In genomic region chr19:1057185-1057857, GRCh38 we compare ENCODE assay signal across 9 cellular contexts. TPM values are rescaled to one million over a fixed set of nuclear protein-coding genes. Genes with fewer than 3 reads are reported as not detected.
DNase-seq lines count a peak whose midpoint lies in the region; ATAC-seq and TF ChIP-seq lines count a peak whose summit lies in the region.
"Had no signal": no experiment of that assay in that cellular context is flagged by ENCODE, and none has a peak within 500 bp of the region (broad histone marks: within the 10 kb centered on the region; RNA-seq: fewer than 3 reads in every experiment).

No MANE protein-coding gene starts in this region.

- H3K27ac Mint-ChIP-seq in activated naive CD4-positive, alpha-beta T cell treated with anti-CD3 and anti-CD28 coated beads, Interleukin-2, amount 50 U/mL, for 24 hours, result peak overlapping the region; percentile 84
- peak overlapping the region in 4 of 6 donors; percentile 35 to 85 (median 70) for H3K27ac Mint-ChIP-seq in naive B cell
- no peak overlapping the region for H3K27ac Mint-ChIP-seq in activated T-helper 1 cell treated with anti-CD3 and anti-CD28 coated beads, Interleukin-12 subunit alpha, Interleukin-12 subunit beta, Interleukin-2, Interleukin-4 antibody, amounts not matched to agents 30 ng/mL and 10 ng/mL and 1 ng/mL, durations not matched to agents 14 hours and 24 hours and 36 hours

- H3K27me3 ChIP-seq in ovary (no peaks in the 10 kb centered on the region), sigmoid colon (no peaks in the 10 kb centered on the region)

- peak; percentile 30 to 51 for ATAC-seq in naive B cell (ENCODE audit: low read depth in 2 of 2)
- no peak for ATAC-seq in GM18868 (IDR thresholded peaks at IDR 0.05; ENCODE audit: unreplicated experiment)

- no peaks in the 10 kb centered on the region for H3K27me3 Mint-ChIP-seq in activated naive CD4-positive, alpha-beta T cell treated with anti-CD3 and anti-CD28 coated beads, Interleukin-2, amount 50 U/mL, for 24 hours
- no peaks in the 10 kb centered on the region for H3K27me3 Mint-ChIP-seq in naive B cell
- no peaks in the 10 kb centered on the region for H3K27me3 Mint-ChIP-seq in activated T-helper 1 cell treated with anti-CD3 and anti-CD28 coated beads, Interleukin-12 subunit alpha, Interleukin-12 subunit beta, Interleukin-2, Interleukin-4 antibody, amounts not matched to agents 30 ng/mL and 10 ng/mL and 1 ng/mL, durations not matched to agents 14 hours and 24 hours and 36 hours (ENCODE audit: insufficient read depth)

- TF ChIP-seq EP300 in ovary (IDR thresholded peaks at IDR 0.05) (no peak), sigmoid colon (IDR thresholded peaks at IDR 0.05) (no peak)

- no peak for DNase-seq in GM12864 (ENCODE audit: low read depth)
- DNase-seq in NAMALWA (ENCODE audit: low spot score), result peak; percentile 52
- peak; percentile 50 for DNase-seq in naive B cell
- no peak for DNase-seq in ovary
- DNase-seq in activated T-helper 1 cell treated with anti-CD3 and anti-CD28 coated beads, Interleukin-12 subunit alpha, Interleukin-12 subunit beta, Interleukin-2, Interleukin-4 antibody, amounts not matched to agents 30 ng/mL and 10 ng/mL and 1 ng/mL, durations not matched to agents 14 hours and 24 hours and 36 hours (ENCODE audit: low spot score), result no peak
- DNase-seq in sigmoid colon, result no peak

- H3K4me1 ChIP-seq in ovary (ENCODE audit: insufficient read depth), result no peaks in the 10 kb centered on the region
- no peaks in the 10 kb centered on the region for H3K4me1 ChIP-seq in sigmoid colon

- H3K36me3 ChIP-seq in ovary (no peaks in the 10 kb centered on the region), sigmoid colon (no peaks in the 10 kb centered on the region)

- no peak overlapping the region for H3K4me3 ChIP-seq in GM12864 (ENCODE audit: low read depth, low read length)
- H3K4me3 ChIP-seq in ovary, result no peak overlapping the region
- no peak overlapping the region for H3K4me3 ChIP-seq in sigmoid colon

- 48 to 51% (median 49%) methylated on average over 3 of the region's 3 CpGs for WGBS in ovary, 3 donors
- WGBS in sigmoid colon, 2 donors, result 48 to 50% methylated on average over 3 of the region's 3 CpGs

- H3K27ac ChIP-seq in ovary (no peak overlapping the region), sigmoid colon (no peak overlapping the region)

- intact Hi-C loops in ovary (cut with DNase I) (no loop called here), sigmoid colon (cut with DNase I) (no loop called here)
- intact Hi-C loops in activated T-helper 1 cell treated with anti-CD3 and anti-CD28 coated beads, Interleukin-12 subunit alpha, Interleukin-12 subunit beta, Interleukin-2, Interleukin-4 antibody, amounts not matched to agents 30 ng/mL and 10 ng/mL and 1 ng/mL, durations not matched to agents 14 hours and 24 hours and 36 hours (cut with micrococcal nuclease), result no loop called here

- no peaks in the 10 kb centered on the region for H3K9me3 Mint-ChIP-seq in activated naive CD4-positive, alpha-beta T cell treated with anti-CD3 and anti-CD28 coated beads, Interleukin-2, amount 50 U/mL, for 24 hours
- H3K9me3 Mint-ChIP-seq in naive B cell, result peaks cover 10 to 55% (median 23%) of the 10 kb centered on the region in 7 donors
- H3K9me3 Mint-ChIP-seq in activated T-helper 1 cell treated with anti-CD3 and anti-CD28 coated beads, Interleukin-12 subunit alpha, Interleukin-12 subunit beta, Interleukin-2, Interleukin-4 antibody, amounts not matched to agents 30 ng/mL and 10 ng/mL and 1 ng/mL, durations not matched to agents 14 hours and 24 hours and 36 hours, result no peaks in the 10 kb centered on the region

- H3K4me3 Mint-ChIP-seq in activated naive CD4-positive, alpha-beta T cell treated with anti-CD3 and anti-CD28 coated beads, Interleukin-2, amount 50 U/mL, for 24 hours, result peak overlapping the region; percentile 41
- H3K4me3 Mint-ChIP-seq in naive B cell, result peak overlapping the region in 2 of 8 donors; percentile 1 to 58
- no peak overlapping the region for H3K4me3 Mint-ChIP-seq in activated T-helper 1 cell treated with anti-CD3 and anti-CD28 coated beads, Interleukin-12 subunit alpha, Interleukin-12 subunit beta, Interleukin-2, Interleukin-4 antibody, amounts not matched to agents 30 ng/mL and 10 ng/mL and 1 ng/mL, durations not matched to agents 14 hours and 24 hours and 36 hours

- no peak for TF ChIP-seq POLR2A in ovary (IDR thresholded peaks at IDR 0.05)
- no peak for TF ChIP-seq POLR2A in sigmoid colon (IDR thresholded peaks at IDR 0.05)

- H3K36me3 Mint-ChIP-seq in activated naive CD4-positive, alpha-beta T cell treated with anti-CD3 and anti-CD28 coated beads, Interleukin-2, amount 50 U/mL, for 24 hours, result peaks cover 9% of the 10 kb centered on the region
- H3K36me3 Mint-ChIP-seq in naive B cell, result peaks cover 23 to 34% of the 10 kb centered on the region in 2 donors
- peaks cover 13% of the 10 kb centered on the region for H3K36me3 Mint-ChIP-seq in activated T-helper 1 cell treated with anti-CD3 and anti-CD28 coated beads, Interleukin-12 subunit alpha, Interleukin-12 subunit beta, Interleukin-2, Interleukin-4 antibody, amounts not matched to agents 30 ng/mL and 10 ng/mL and 1 ng/mL, durations not matched to agents 14 hours and 24 hours and 36 hours (ENCODE audit: low read depth)

- H3K4me1 Mint-ChIP-seq in activated naive CD4-positive, alpha-beta T cell treated with anti-CD3 and anti-CD28 coated beads, Interleukin-2, amount 50 U/mL, for 24 hours, result peaks cover 27% of the 10 kb centered on the region
- H3K4me1 Mint-ChIP-seq in naive B cell, result peaks cover 9 to 25% (median 10%) of the 10 kb centered on the region in 3 donors
- H3K4me1 Mint-ChIP-seq in activated T-helper 1 cell treated with anti-CD3 and anti-CD28 coated beads, Interleukin-12 subunit alpha, Interleukin-12 subunit beta, Interleukin-2, Interleukin-4 antibody, amounts not matched to agents 30 ng/mL and 10 ng/mL and 1 ng/mL, durations not matched to agents 14 hours and 24 hours and 36 hours (ENCODE audit: low read depth), result peaks cover 19% of the 10 kb centered on the region

- H3K9me3 ChIP-seq in ovary, result peaks cover 4 to 14% of the 10 kb centered on the region in 2 donors
- H3K9me3 ChIP-seq in sigmoid colon, result peaks cover 3 to 39% (median 19%) of the 10 kb centered on the region in 4 donors

- TF ChIP-seq CTCF in GM12864 (IDR thresholded peaks at IDR 0.05; ENCODE audit: low read depth, low read length, missing control alignments) (peak; percentile 53), ovary (IDR thresholded peaks at IDR 0.05) (no peak), sigmoid colon (IDR thresholded peaks at IDR 0.05) (no peak)

RNA-seq across cellular contexts. Expression of gene ARHGAP45, which starts 9.6 kb away (rescaled TPM):
- polyA plus RNA-seq in naive B cell (ENCODE audit: low read depth in 6 of 6), result 100 to 1,000 TPM; 181 to 432 (median 210) TPM
- total RNA-seq in ovary, result 10 to 100 TPM in 2 of 7 donors, 1 to 10 TPM in 5; 2.7 to 10.6 (median 8.9) TPM
- polyA plus RNA-seq in ovary, result 1 to 10 TPM; 1.0 to 5.1 TPM
- total RNA-seq in activated T-helper 1 cell treated with anti-CD3 and anti-CD28 coated beads, Interleukin-12 subunit alpha, Interleukin-12 subunit beta, Interleukin-2, Interleukin-4 antibody, amounts not matched to agents 30 ng/mL and 10 ng/mL and 1 ng/mL, durations not matched to agents 14 hours and 24 hours and 36 hours, result 201 and 202 TPM in 2 replicates
- 10 to 100 TPM; 12.8 to 21.6 (median 18.2) TPM for total RNA-seq in sigmoid colon
- polyA plus RNA-seq in sigmoid colon, result 100 to 1,000 TPM in 1 of 3 donors, 10 to 100 TPM in 2; 38.6 to 103 (median 39.0) TPM

RNA-seq across cellular contexts. Expression of gene ABCA7, which starts 17.4 kb away (rescaled TPM):
- polyA plus RNA-seq in naive B cell (ENCODE audit: low read depth in 6 of 6), result 10 to 100 TPM in 4 of 6 donors, 1 to 10 TPM in 2; 9.4 to 22.5 (median 11.1) TPM
- total RNA-seq in ovary, result 10 to 100 TPM in 1 of 7 donors, 1 to 10 TPM in 6; 1.5 to 10.5 (median 2.6) TPM
- polyA plus RNA-seq in ovary, result 1 to 10 TPM; 1.4 to 1.9 TPM
- total RNA-seq in activated T-helper 1 cell treated with anti-CD3 and anti-CD28 coated beads, Interleukin-12 subunit alpha, Interleukin-12 subunit beta, Interleukin-2, Interleukin-4 antibody, amounts not matched to agents 30 ng/mL and 10 ng/mL and 1 ng/mL, durations not matched to agents 14 hours and 24 hours and 36 hours, result 15.8 and 18.3 TPM in 2 replicates
- 10 to 100 TPM in 2 of 4 donors, 1 to 10 TPM in 2; 3.8 to 20.5 (median 10.9) TPM for total RNA-seq in sigmoid colon
- polyA plus RNA-seq in sigmoid colon, result 10 to 100 TPM in 1 of 3 donors, 1 to 10 TPM in 2; 1.8 to 25.1 (median 9.9) TPM

RNA-seq across cellular contexts. Expression of gene CNN2, which starts 30.9 kb away (rescaled TPM):
- polyA plus RNA-seq in naive B cell (ENCODE audit: low read depth in 6 of 6) (100 to 1,000 TPM; 408 to 648 (median 492) TPM), ovary (100 to 1,000 TPM in 1 of 2 donors, 10 to 100 TPM in 1; 90.6 to 159 TPM), sigmoid colon (100 to 1,000 TPM in 1 of 3 donors, 10 to 100 TPM in 2; 48.0 to 115 (median 53.9) TPM)
- total RNA-seq in ovary (100 to 1,000 TPM in 6 of 7 donors, 10 to 100 TPM in 1; 60.6 to 438 (median 210) TPM), sigmoid colon (10 to 100 TPM; 25.5 to 59.0 (median 36.3) TPM)
- 112 and 114 TPM in 2 replicates for total RNA-seq in activated T-helper 1 cell treated with anti-CD3 and anti-CD28 coated beads, Interleukin-12 subunit alpha, Interleukin-12 subunit beta, Interleukin-2, Interleukin-4 antibody, amounts not matched to agents 30 ng/mL and 10 ng/mL and 1 ng/mL, durations not matched to agents 14 hours and 24 hours and 36 hours

RNA-seq across cellular contexts. Expression of gene RNU6-2, which starts 36.0 kb away (rescaled TPM):
- polyA plus RNA-seq in naive B cell (ENCODE audit: low read depth in 6 of 6) (not detected), ovary (not detected), sigmoid colon (not detected)
- total RNA-seq in ovary (not detected), sigmoid colon (not detected)
- total RNA-seq in activated T-helper 1 cell treated with anti-CD3 and anti-CD28 coated beads, Interleukin-12 subunit alpha, Interleukin-12 subunit beta, Interleukin-2, Interleukin-4 antibody, amounts not matched to agents 30 ng/mL and 10 ng/mL and 1 ng/mL, durations not matched to agents 14 hours and 24 hours and 36 hours, result not detected in 2 replicates
- total RNA-seq: temporal lobe had no signal

RNA-seq across cellular contexts. Expression of gene TMEM259, which starts 36.4 kb away (rescaled TPM):
- polyA plus RNA-seq in naive B cell (ENCODE audit: low read depth in 6 of 6) (10 to 100 TPM; 37.2 to 75.5 (median 49.5) TPM), ovary (100 to 1,000 TPM in 1 of 2 donors, 10 to 100 TPM in 1; 26.0 to 162 TPM), sigmoid colon (100 to 1,000 TPM in 1 of 3 donors, 10 to 100 TPM in 2; 19.2 to 232 (median 25.9) TPM)
- total RNA-seq in ovary (100 to 1,000 TPM; 105 to 196 (median 127) TPM), sigmoid colon (100 to 1,000 TPM in 2 of 4 donors, 10 to 100 TPM in 2; 85.6 to 174 (median 126) TPM)
- 162 and 170 TPM in 2 replicates for total RNA-seq in activated T-helper 1 cell treated with anti-CD3 and anti-CD28 coated beads, Interleukin-12 subunit alpha, Interleukin-12 subunit beta, Interleukin-2, Interleukin-4 antibody, amounts not matched to agents 30 ng/mL and 10 ng/mL and 1 ng/mL, durations not matched to agents 14 hours and 24 hours and 36 hours

Comparison
In these comparisons a context has a peak if more than half of its experiments do, and no peak if none do; other contexts are left out.
1. DNase-seq: peak in NAMALWA (single experiment) and naive B cell (single experiment); none in GM12864 (single experiment), ovary (0 of 5), activated T-helper 1 cell treated with anti-CD3 and anti-CD28 coated beads, Interleukin-12 subunit alpha, Interleukin-12 subunit beta, Interleukin-2, Interleukin-4 antibody, amounts not matched to agents 30 ng/mL and 10 ng/mL and 1 ng/mL, durations not matched to agents 14 hours and 24 hours and 36 hours (single experiment) and sigmoid colon (single experiment).